In genomic region chr3:33833408-33834116, GRCh38 we compare ENCODE assay signal across 14 cellular contexts. TPM values are rescaled to one million over a fixed set of nuclear protein-coding genes. Genes with fewer than 3 reads are reported as not detected.
DNase-seq lines count a peak whose midpoint lies in the region; ATAC-seq, FAIRE-seq and TF ChIP-seq lines count a peak whose summit lies in the region.
"Had no signal": no experiment of that assay in that cellular context is flagged by ENCODE, and none has a peak within 500 bp of the region (broad histone marks: within the 10 kb centered on the region; RNA-seq: fewer than 3 reads in every experiment).

No MANE protein-coding gene starts in this region.

- peak overlapping the region; percentile 46; the same call in 1 of the 2 replicates for H3K27ac ChIP-seq in GM12878 (ENCODE audit: control insufficient read depth, insufficient read depth)
- H3K27ac ChIP-seq: BLaER1 treated with 17β-estradiol and CSF1 and Interleukin-3, amounts not matched to agents 10 nM and 100 nM; esophagus squamous epithelium; skin epidermis had no signal

- no peaks in the 10 kb centered on the region for H3K79me2 ChIP-seq in GM12878 (ENCODE audit: control insufficient read depth, insufficient read depth, low read length)

- peaks cover 6% of the 10 kb centered on the region; the same call in 1 of the 2 replicates for H3K4me1 ChIP-seq in GM12878 (ENCODE audit: control insufficient read depth, insufficient read depth, low read length)

- H3K27me3 ChIP-seq in GM12878 (replicated peaks in 1 of 2; ENCODE audit: control insufficient read depth in 2 of 2, insufficient read depth in 2 of 2, low read length in 1 of 2) (no peaks in the 10 kb centered on the region), MG63 (no peaks in the 10 kb centered on the region)
- H3K27me3 ChIP-seq: BLaER1 treated with 17β-estradiol and CSF1 and Interleukin-3, amounts not matched to agents 10 nM and 100 nM; esophagus squamous epithelium had no signal

- H3K27ac Mint-ChIP-seq in CD14-positive monocyte, result peak overlapping the region in 6 of 7 donors; percentile 34 to 72 (median 52)

- TF ChIP-seq POLR2A in GM12878 (IDR thresholded peaks at IDR 0.05; ENCODE audit: low read depth, low read length), result no peak

- H3K4me2 ChIP-seq in GM12878 (ENCODE audit: control insufficient read depth, insufficient read depth), result peak overlapping the region; percentile 56; the same call in 1 of the 2 replicates

- H3K27me3 Mint-ChIP-seq in CD14-positive monocyte (ENCODE audit: low read depth in 3 of 3), result peaks cover 0 to 2% (median 0%) of the 10 kb centered on the region in 3 donors

- SMC1A ChIA-PET in GM12878 (lab: Charles Lee; ENCODE audit: uncharacterized antibody, unreplicated experiment), result interaction anchor here (1.0 to 1.1 kb wide), 2 partner anchors 14 to 17 kb away, joined by 3 read pairs; no protein-coding TSS in a partner anchor

- intact Hi-C loops in CD14-positive monocyte (cut with micrococcal nuclease) (no loop called here), GM12878 (cut with micrococcal nuclease; ENCODE audit: unreplicated experiment) (no loop called here)

- ATAC-seq in GM18867 (IDR thresholded peaks at IDR 0.05; ENCODE audit: unreplicated experiment), result peak; percentile 40
- ATAC-seq in HG03280 (IDR thresholded peaks at IDR 0.05; ENCODE audit: unreplicated experiment), result peak; percentile 25
- ATAC-seq in GM12878, result peak; percentile 41; the same call in 2 of the 3 replicates
- ATAC-seq in HG03196 (IDR thresholded peaks at IDR 0.05; ENCODE audit: unreplicated experiment), result no peak

- no peak overlapping the region for H3K9ac ChIP-seq in GM12878 (ENCODE audit: control insufficient read depth, insufficient read depth, low read length)
- H3K9ac ChIP-seq: BLaER1 treated with 17β-estradiol and CSF1 and Interleukin-3, amounts not matched to agents 10 nM and 100 nM had no signal

- BruUV-seq in GM12878 (replicated peaks; lab: Mats Ljungman, UMichigan), result no TSS peak

- in situ Hi-C loops in GM12878 (cut with MboI), result no loop called here

- no peak for TF ChIP-seq EP300 in GM12878 (IDR thresholded peaks at IDR 0.05; ENCODE audit: borderline replicate concordance in 1 of 2, control insufficient read depth in 1 of 2, low read depth in 2 of 2, low read length in 2 of 2)

- peaks cover 3 to 26% of the 10 kb centered on the region in 2 experiments for H3K36me3 ChIP-seq in GM12878 (ENCODE audit: control insufficient read depth in 2 of 2, insufficient read depth in 2 of 2, low read length in 1 of 2)
- peaks cover 16% of the 10 kb centered on the region; the same call in 1 of the 2 replicates for H3K36me3 ChIP-seq in MG63

- peaks cover 0 to 2% (median 0%) of the 10 kb centered on the region in 7 donors for H3K9me3 Mint-ChIP-seq in CD14-positive monocyte

- DNase-seq in CD14-positive monocyte (ENCODE audit: low spot score), result no peak
- no peak for DNase-seq in GM12878 (ENCODE audit: low read depth, low spot score)
- DNase-seq in NCI-H1417 (lab: John Stamatoyannopoulos, UW), result no peak
- DNase-seq in activated gamma-delta T cell treated with Interleukin-2 at 50 U/mL for 16 hours, result no peak
- DNase-seq in MG63, result no peak
- DNase-seq: esophagus squamous epithelium, GF-D8, islet precursor cell, NCI-H1930 had no signal

- TF ChIP-seq CTCF in CD14-positive monocyte (IDR thresholded peaks at IDR 0.05) (no peak), GM12878 (IDR thresholded peaks at IDR 0.05 in 2 of 3, conservative IDR thresholded peaks at IDR 0.05 in 1 of 3; ENCODE audit: control insufficient read depth in 2 of 3, extremely low read depth in 1 of 3, insufficient read depth in 1 of 3, low read depth in 3 of 3, low read length in 3 of 3) (no peak)

- peaks cover 58 to 68% of the 10 kb centered on the region in 2 donors for H3K36me3 Mint-ChIP-seq in CD14-positive monocyte

- no peak overlapping the region for H2AFZ ChIP-seq in GM12878 (ENCODE audit: control insufficient read depth, low read depth, low read length)

- WGBS in GM12878 (ENCODE audit: insufficient coverage, insufficient replicate concordance, low lambda C conversion rate, missing lambda C conversion rate), result 58% methylated on average over 1 of the region's 1 CpG

- H3K4me1 Mint-ChIP-seq in CD14-positive monocyte, result peaks cover 15% of the 10 kb centered on the region

- POLR2A ChIA-PET in GM12878 (lab: Charles Lee), result no interaction called here

- H3K9me3 ChIP-seq in GM12878 (replicated peaks; ENCODE audit: control insufficient read depth, insufficient read depth, low read length), result no peaks in the 10 kb centered on the region
- H3K9me3 ChIP-seq in MG63, result no peaks in the 10 kb centered on the region
- H3K9me3 ChIP-seq: esophagus squamous epithelium had no signal

- no peak for FAIRE-seq in GM12878 (lab: Jason Lieb, UNC)

- CTCF ChIA-PET in GM12878 (lab: Yijun Ruan, JAX), result no interaction called here

- no peak for TF ChIP-seq RAD21 in GM12878 (IDR thresholded peaks at IDR 0.05; ENCODE audit: insufficient read depth, low read depth, low read length)

- RAD21 ChIA-PET in GM12878 (lab: Charles Lee; ENCODE audit: unreplicated experiment), result no interaction called here

- H3K4me3 ChIP-seq in GM12878 (no peak overlapping the region), MG63 (no peak overlapping the region)
- H3K4me3 ChIP-seq: BLaER1 treated with 17β-estradiol and CSF1 and Interleukin-3, amounts not matched to agents 10 nM and 100 nM; esophagus squamous epithelium; skin epidermis had no signal

- no peak overlapping the region for H3K4me3 Mint-ChIP-seq in CD14-positive monocyte

- no peaks in the 10 kb centered on the region for H4K20me1 ChIP-seq in GM12878 (ENCODE audit: control insufficient read depth, insufficient read depth)

TF ChIP-seq in GM12878, 131 proteins besides CTCF, POLR2A, EP300 and RAD21:
- TF ChIP-seq, protein P1, sequence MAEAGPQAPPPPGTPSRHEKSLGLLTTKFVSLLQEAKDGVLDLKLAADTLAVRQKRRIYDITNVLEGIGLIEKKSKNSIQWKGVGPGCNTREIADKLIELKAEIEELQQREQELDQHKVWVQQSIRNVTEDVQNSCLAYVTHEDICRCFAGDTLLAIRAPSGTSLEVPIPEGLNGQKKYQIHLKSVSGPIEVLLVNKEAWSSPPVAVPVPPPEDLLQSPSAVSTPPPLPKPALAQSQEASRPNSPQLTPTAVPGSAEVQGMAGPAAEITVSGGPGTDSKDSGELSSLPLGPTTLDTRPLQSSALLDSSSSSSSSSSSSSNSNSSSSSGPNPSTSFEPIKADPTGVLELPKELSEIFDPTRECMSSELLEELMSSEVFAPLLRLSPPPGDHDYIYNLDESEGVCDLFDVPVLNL (IDR thresholded peaks at IDR 0.05; ENCODE audit: low read depth, low read length), result no peak
- peak; percentile 7; the same call in 1 of the 2 replicates for TF ChIP-seq SPI1 (IDR thresholded peaks at IDR 0.05; ENCODE audit: borderline replicate concordance, insufficient read depth, low read depth, low read length)
TF ChIP-seq in GM12878: peak in this region for 1.

RNA-seq across cellular contexts. Expression of gene PDCD6IP, which starts 35.1 kb away (rescaled TPM):
- polyA plus RNA-seq in CD14-positive monocyte, result 100 to 1,000 TPM in 1 of 2 donors, 10 to 100 TPM in 1; 90.2 to 100 TPM
- total RNA-seq in GM12878 (2013; cell fraction: nucleolus; rRNA removed), result 481 and 495 TPM in 2 replicates
- 58.9 and 65.9 TPM in 2 replicates for total RNA-seq in GM12878 (2014; rRNA removed)
- 86.7 and 87.1 TPM in 2 replicates for total RNA-seq in GM12878 (2014; rRNA removed; fragmentation: Illumina TruSeq; extraction: Trizol)
- total RNA-seq in GM12878 (2021), result 155 and 156 TPM in 2 replicates
- polyA plus RNA-seq in GM12878 (2011; ENCODE audit: low read depth), result 42.3 TPM
- polyA plus RNA-seq in GM12878 (2011; rRNA removed), result 169 and 267 TPM in 2 replicates
- polyA plus RNA-seq in GM12878 (2011; cell fraction: cytosol; rRNA removed), result 62.6 and 115 TPM in 2 replicates
- polyA plus RNA-seq in GM12878 (2011; cell fraction: nucleus; rRNA removed), result 237 and 363 TPM in 2 replicates
- 70.0 and 88.4 TPM in 2 replicates for polyA plus RNA-seq in GM12878 (2012)
- polyA plus RNA-seq in GM12878 (2014; fragmentation: Illumina TruSeq; extraction: Trizol), result 75.3 and 105 TPM in 2 replicates
- 10 to 100 TPM; 16.0 to 20.0 TPM for polyA plus RNA-seq in GM12878 (2014; fragmentation: Nextera tagmentation; extraction: Ambion mirVana)
- 58.8 and 61.1 TPM in 2 replicates for polyA plus RNA-seq in GM12878 (2014; rRNA removed)
- 100 to 1,000 TPM; 130 to 134 TPM for polyA plus RNA-seq in GM12878 (2016; fragmentation: Nextera tagmentation; extraction: Ambion mirVana)
- polyA minus RNA-seq in GM12878 (2011; rRNA and poly(A)+ RNA removed), result 99.0 and 102 TPM in 2 replicates
- 75.7 and 96.6 TPM in 2 replicates for polyA minus RNA-seq in GM12878 (2011; cell fraction: cytosol; rRNA and poly(A)+ RNA removed)
- polyA minus RNA-seq in GM12878 (2011; cell fraction: nucleus; rRNA and poly(A)+ RNA removed), result 161 and 256 TPM in 2 replicates
- 30.3 and 40.1 TPM in 2 replicates for total RNA-seq in MG63 (2014; rRNA removed; shearing (Covaris generic); ENCODE audit: low replicate concordance)
